In genomic region chr21:29258626-29259335, GRCh38 we compare ENCODE assay signal across 10 cellular contexts. TPM values are rescaled to one million over a fixed set of nuclear protein-coding genes. Genes with fewer than 3 reads are reported as not detected.
DNase-seq lines count a peak whose midpoint lies in the region; ATAC-seq, FAIRE-seq and TF ChIP-seq lines count a peak whose summit lies in the region.
"Had no signal": no experiment of that assay in that cellular context is flagged by ENCODE, and none has a peak within 500 bp of the region (broad histone marks: within the 10 kb centered on the region; RNA-seq: fewer than 3 reads in every experiment).

No MANE protein-coding gene starts in this region.

- intact Hi-C loops in MCF 10A (cut with micrococcal nuclease) = loop anchor here (2.0 kb wide), 2 partner anchors 26 to 40 kb away; partner anchors contain the start of gene BACH1
- intact Hi-C loops in breast epithelium (cut with DNase I; ENCODE audit: low total_unique reads) = no loop called here

- peak overlapping the region; percentile 47 for H3K4me3 Mint-ChIP-seq in MCF 10A (ENCODE audit: unreplicated experiment)
- H3K4me3 Mint-ChIP-seq: naive thymus-derived CD8-positive, alpha-beta T cell had no signal

- no peak overlapping the region for H2AFZ ChIP-seq in hepatocyte

- no peaks in the 10 kb centered on the region for H3K36me3 ChIP-seq in breast epithelium
- H3K36me3 ChIP-seq in hepatocyte (replicated peaks; ENCODE audit: insufficient read depth, low read depth) = no peaks in the 10 kb centered on the region
- no peaks in the 10 kb centered on the region for H3K36me3 ChIP-seq in small intestine (ENCODE audit: control insufficient read depth in 2 of 2, insufficient read depth in 2 of 2, low read length in 2 of 2)

- 52% methylated on average over 5 of the region's 5 CpGs for WGBS in hepatocyte (ENCODE audit: low lambda C conversion rate, missing lambda C conversion rate)
- WGBS in small intestine, 3 donors = 54 to 55% (median 55%) methylated on average over 5 of the region's 5 CpGs

- no peaks in the 10 kb centered on the region for H3K36me3 Mint-ChIP-seq in MCF 10A (ENCODE audit: insufficient read depth, unreplicated experiment)

- FAIRE-seq in small intestine (lab: Jason Lieb, UNC) = no peak

- H3K27me3 ChIP-seq in breast epithelium (no peaks in the 10 kb centered on the region), hepatocyte (no peaks in the 10 kb centered on the region), small intestine (ENCODE audit: control insufficient read depth in 2 of 2, insufficient read depth in 2 of 2, low read length in 2 of 2) (no peaks in the 10 kb centered on the region)

- in situ Hi-C loops in GM13976 (cut with MboI; ENCODE audit: low sequenced_read_pairs, unreplicated experiment) = no loop called here

- H3K9me2 ChIP-seq in hepatocyte (replicated peaks; ENCODE audit: insufficient read depth) = no peaks in the 10 kb centered on the region

- no peak for TF ChIP-seq POLR2A in breast epithelium (IDR thresholded peaks at IDR 0.05)

- TSS peak; percentile 88 for BruUV-seq in MCF 10A (replicated peaks; lab: Mats Ljungman, UMichigan)

- no peaks in the 10 kb centered on the region for H4K20me1 ChIP-seq in hepatocyte (ENCODE audit: insufficient read depth, poor library complexity, severe bottlenecking)

- no peaks in the 10 kb centered on the region for H3K79me2 ChIP-seq in hepatocyte

- H3K4me1 Mint-ChIP-seq in MCF 10A (ENCODE audit: insufficient read depth, unreplicated experiment) = peaks cover 55% of the 10 kb centered on the region
- H3K4me1 Mint-ChIP-seq: naive thymus-derived CD8-positive, alpha-beta T cell had no signal

- POLR2A ChIA-PET in MCF 10A (lab: Yijun Ruan, JAX) = interaction anchor here (0.6 to 10.3 kb wide), 29 partner anchors 11 to 1493 kb away, joined by 3 to 256 read pairs (median 6); partner anchors contain the start of genes BACH1 and CCT8

- CTCF ChIA-PET in MCF 10A (lab: Yijun Ruan, JAX) = interaction anchor here (1.0 to 2.4 kb wide), 7 partner anchors 27 to 114 kb away, joined by 3 to 13 read pairs (median 5); no protein-coding TSS in a partner anchor

- no peak overlapping the region for H3K4me3 ChIP-seq in breast epithelium
- no peak overlapping the region for H3K4me3 ChIP-seq in hepatocyte
- no peak overlapping the region for H3K4me3 ChIP-seq in small intestine (ENCODE audit: low read depth in 1 of 2, low read length in 2 of 2)

- H3K9me3 ChIP-seq in breast epithelium (peaks cover 5 to 9% of the 10 kb centered on the region in 2 donors), hepatocyte (ENCODE audit: low read depth) (no peaks in the 10 kb centered on the region), small intestine (ENCODE audit: control insufficient read depth, low read depth) (no peaks in the 10 kb centered on the region)

- H3K27ac Mint-ChIP-seq in MCF 10A (ENCODE audit: low read depth, unreplicated experiment) = peak overlapping the region; percentile 95
- H3K27ac Mint-ChIP-seq: naive thymus-derived CD8-positive, alpha-beta T cell had no signal

- H3K4me1 ChIP-seq in breast epithelium = peaks cover 0 to 4% of the 10 kb centered on the region in 2 donors
- H3K4me1 ChIP-seq in hepatocyte (ENCODE audit: insufficient read depth) = peaks cover 11% of the 10 kb centered on the region
- H3K4me1 ChIP-seq in small intestine (ENCODE audit: control insufficient read depth in 2 of 2, insufficient read depth in 1 of 2, low read depth in 1 of 2, low read length in 1 of 2) = no peaks in the 10 kb centered on the region

- H3K9me3 Mint-ChIP-seq in MCF 10A (ENCODE audit: unreplicated experiment) = peaks cover 4% of the 10 kb centered on the region

- H3K27me3 Mint-ChIP-seq in MCF 10A (ENCODE audit: insufficient read depth, unreplicated experiment) = no peaks in the 10 kb centered on the region

- DNase-seq in MCF 10A (ENCODE audit: unreplicated experiment) (peak; percentile 89), breast epithelium (ENCODE audit: low spot score in 2 of 2) (no peak), amniotic epithelial cell (ENCODE audit: low read depth) (peak; percentile 80), hepatocyte (ENCODE audit: low spot score) (no peak), small intestine (no peak), substantia nigra (lab: John Stamatoyannopoulos, UW) (no peak), GM13976 (ENCODE audit: low spot score) (no peak)
- DNase-seq: naive thymus-derived CD8-positive, alpha-beta T cell; NCI-H446 treated with DMSO at 0.1 percent for 48 hours had no signal

- H3K27ac ChIP-seq in breast epithelium (no peak overlapping the region), hepatocyte (peak overlapping the region; percentile 22), small intestine (ENCODE audit: low read depth in 1 of 2, low read length in 1 of 2) (no peak overlapping the region), substantia nigra (ENCODE audit: low read depth, low read length, poor library complexity, severe bottlenecking) (no peak overlapping the region)

- peak overlapping the region; percentile 12 for H3K4me2 ChIP-seq in hepatocyte

- TF ChIP-seq CTCF in MCF 10A (IDR thresholded peaks at IDR 0.05; ENCODE audit: unreplicated experiment) = no peak
- no peak for TF ChIP-seq CTCF in breast epithelium (IDR thresholded peaks at IDR 0.05)
- no peak for TF ChIP-seq CTCF in hepatocyte (IDR thresholded peaks at IDR 0.05; ENCODE audit: poor library complexity)
- no peak for TF ChIP-seq CTCF in GM13976 (IDR thresholded peaks at IDR 0.05; ENCODE audit: borderline replicate concordance, control extremely low read depth, extremely low read depth, insufficient read depth, missing control alignments)

- no peak for ATAC-seq in HG03460 (IDR thresholded peaks at IDR 0.05; ENCODE audit: unreplicated experiment)
- ATAC-seq: naive thymus-derived CD8-positive, alpha-beta T cell had no signal

RNA-seq across cellular contexts. Expression of gene BACH1, which starts 39.9 kb away (rescaled TPM):
- total RNA-seq in MCF 10A (2022) (69.3 and 76.6 TPM in 2 replicates), breast epithelium (10 to 100 TPM; 31.8 to 65.3 (median 42.3) TPM), hepatocyte (69.8 and 79.8 TPM in 2 replicates)
- polyA plus RNA-seq in hepatocyte (19.7 and 21.5 TPM in 2 replicates), small intestine (10 to 100 TPM in 1 of 3 donors, 1 to 10 TPM in 2; 6.5 to 10.5 (median 7.8) TPM)

Comparison
In these comparisons a context has a peak if more than half of its experiments do, and no peak if none do; other contexts are left out.
1. DNase-seq: peak in MCF 10A (single experiment) and amniotic epithelial cell (single experiment); none in breast epithelium (0 of 2), hepatocyte (single experiment), small intestine (single experiment), substantia nigra (0 of 49) and GM13976 (single experiment).